In genomic region chr1:178339834-178340233, GRCh38 we compare ENCODE assay signal across 28 cellular contexts.
"Had no signal": no experiment of that assay in that cellular context is flagged by ENCODE, and none has a peak within 500 bp of the region (broad histone marks: within the 10 kb centered on the region; RNA-seq: fewer than 3 reads in every experiment).

No MANE protein-coding gene starts in this region.

- H3K4me3 Mint-ChIP-seq: activated CD4-positive, alpha-beta T cell treated with anti-CD3 and anti-CD28 coated beads, Interleukin-2, amount 10 ng/mL, durations not matched to agents 7 days and 5 days; activated CD8-positive, alpha-beta T cell treated with anti-CD3 and anti-CD28 coated beads for 36 hours; activated T-cell treated with anti-CD3 and anti-CD28 coated beads, Interleukin-2, amount 50 U/mL, for 4 hours; activated T-helper 17 cell treated with anti-CD3 and anti-CD28 coated beads, Interleukin-2, amount 50 U/mL, for 72 hours; natural killer cell treated with Interleukin-12 subunit alpha and Interleukin-12 subunit beta and Interleukin-15 and Interleukin-18, amount 100 ng/mL, for 72 hours; T-helper 17 cell; WTC11 had no signal

- H3K9me3 Mint-ChIP-seq: activated CD4-positive, alpha-beta T cell treated with anti-CD3 and anti-CD28 coated beads, Interleukin-2, amount 10 ng/mL, durations not matched to agents 7 days and 5 days; activated CD8-positive, alpha-beta T cell treated with anti-CD3 and anti-CD28 coated beads for 36 hours; activated T-cell treated with anti-CD3 and anti-CD28 coated beads, Interleukin-2, amount 50 U/mL, for 4 hours; activated T-helper 17 cell treated with anti-CD3 and anti-CD28 coated beads, Interleukin-2, amount 50 U/mL, for 72 hours; natural killer cell treated with Interleukin-12 subunit alpha and Interleukin-12 subunit beta and Interleukin-15 and Interleukin-18, amount 100 ng/mL, for 72 hours; WTC11 had no signal

- H3K27ac ChIP-seq: brain microvascular endothelial cell had no signal

- H3K4me1 Mint-ChIP-seq: activated CD4-positive, alpha-beta T cell treated with anti-CD3 and anti-CD28 coated beads, Interleukin-2, amount 10 ng/mL, durations not matched to agents 7 days and 5 days; activated T-helper 17 cell treated with anti-CD3 and anti-CD28 coated beads, Interleukin-2, amount 50 U/mL, for 72 hours; T-helper 17 cell had no signal

- H3K27ac Mint-ChIP-seq: activated CD4-positive, alpha-beta T cell treated with anti-CD3 and anti-CD28 coated beads, Interleukin-2, amount 10 ng/mL, durations not matched to agents 7 days and 5 days; activated CD8-positive, alpha-beta T cell treated with anti-CD3 and anti-CD28 coated beads for 36 hours; activated T-helper 17 cell treated with anti-CD3 and anti-CD28 coated beads, Interleukin-2, amount 50 U/mL, for 72 hours; natural killer cell treated with Interleukin-12 subunit alpha and Interleukin-12 subunit beta and Interleukin-15 and Interleukin-18, amount 100 ng/mL, for 72 hours; T-helper 17 cell had no signal

- H3K27me3 Mint-ChIP-seq: natural killer cell treated with Interleukin-12 subunit alpha and Interleukin-12 subunit beta and Interleukin-15 and Interleukin-18, amount 100 ng/mL, for 72 hours had no signal

- FAIRE-seq: astrocyte, small intestine had no signal

- H3K9me3 ChIP-seq: esophagus squamous epithelium, tibial nerve had no signal

- H3K36me3 Mint-ChIP-seq: natural killer cell treated with Interleukin-12 subunit alpha and Interleukin-12 subunit beta and Interleukin-15 and Interleukin-18, amount 100 ng/mL, for 72 hours; WTC11 had no signal

- H3K4me3 ChIP-seq: lung had no signal

- DNase-seq: activated CD4-positive, alpha-beta T cell treated with anti-CD3 and anti-CD28 coated beads for 1 hour; activated CD4-positive, alpha-beta T cell treated with anti-CD3 and anti-CD28 coated beads, Interleukin-2, amount 10 ng/mL, durations not matched to agents 7 days and 5 days; activated CD8-positive, alpha-beta T cell treated with anti-CD3 and anti-CD28 coated beads for 36 hours; activated gamma-delta T cell treated with Interleukin-2 at 50 U/mL for 16 hours; activated naive CD4-positive, alpha-beta T cell treated with anti-CD3 and anti-CD28 coated beads, Interleukin-2, amount 50 U/mL, for 16 hours; activated T-cell treated with anti-CD3 and anti-CD28 coated beads, Interleukin-2, amount 50 U/mL, for 4 hours; amniotic stem cell; brain microvascular endothelial cell; central memory CD4-positive, alpha-beta T cell; esophagus squamous epithelium; foreskin melanocyte; glutamatergic neuron; mesendoderm; posterior cingulate gyrus; small intestine; stimulated activated CD4-positive, alpha-beta T cell treated with anti-CD3 and anti-CD28 coated beads, Interleukin-1b, Interleukin-23, amount 100 ng/mL, for 48 hours; stimulated activated naive CD4-positive, alpha-beta T cell; T-helper 17 cell; T1000 had no signal

- H3K36me3 ChIP-seq: brain microvascular endothelial cell, esophagus squamous epithelium, tibial nerve had no signal

- H3K27me3 ChIP-seq: brain microvascular endothelial cell, esophagus squamous epithelium, tibial nerve had no signal

- ATAC-seq: activated CD8-positive, alpha-beta T cell treated with anti-CD3 and anti-CD28 coated beads for 36 hours; activated T-cell treated with anti-CD3 and anti-CD28 coated beads, Interleukin-2, amount 50 U/mL, for 4 hours; activated T-helper 17 cell treated with anti-CD3 and anti-CD28 coated beads, Interleukin-2, amount 50 U/mL, for 72 hours; left lobe of liver; natural killer cell treated with Interleukin-12 subunit alpha and Interleukin-12 subunit beta and Interleukin-15 and Interleukin-18, amount 100 ng/mL, for 72 hours; sciatic nerve; SK-N-SH treated with all-trans-retinoic acid at 6 μM for 48 hours; T-helper 17 cell; WTC11 had no signal
